ENCODE assay signal across 8 cellular contexts in the genomic region with DNA sequence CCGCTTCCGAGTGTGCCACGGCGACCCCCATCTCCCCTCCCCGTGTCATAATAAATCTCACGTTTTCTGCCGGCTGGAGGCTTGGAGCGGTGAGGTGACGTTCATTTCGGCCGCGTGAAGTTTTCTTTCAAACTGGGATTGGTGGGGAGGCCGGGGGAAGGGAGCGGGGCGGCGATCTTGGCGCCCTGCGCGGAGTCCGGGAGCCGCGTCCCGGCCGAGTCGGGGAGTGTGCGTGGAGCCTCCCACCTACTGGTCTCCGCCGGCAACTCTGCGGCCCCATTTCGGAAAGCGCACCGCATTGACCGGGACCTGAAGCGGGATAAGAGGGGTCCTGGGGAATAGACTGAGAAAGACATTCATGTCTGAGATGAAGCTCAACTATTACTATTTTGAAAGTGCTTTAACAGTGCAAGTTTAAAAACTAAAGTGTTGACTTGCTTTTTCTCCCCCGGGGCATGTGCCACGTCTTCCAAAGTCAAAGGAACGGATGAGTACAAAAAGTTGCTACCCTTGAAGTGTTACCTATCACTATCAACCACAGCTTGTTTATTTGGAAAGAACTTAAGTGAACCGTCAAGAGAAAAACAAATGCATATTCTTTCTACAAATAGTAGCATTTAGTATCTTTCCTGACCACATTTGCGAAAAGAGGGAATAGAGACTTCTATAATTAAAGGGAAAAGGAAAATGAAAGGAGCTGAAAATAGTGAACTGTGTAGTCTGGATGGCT. TPM values are rescaled to one million over a fixed set of nuclear protein-coding genes. Genes with fewer than 3 reads are reported as not detected.
A peak's percentile ranks its signal among the peaks of the same experiment; 100 is the strongest.
DNase-seq lines count a peak whose midpoint lies in the region; ATAC-seq and TF ChIP-seq lines count a peak whose summit lies in the region.

No MANE protein-coding gene starts in this region.

- peaks cover 25% of the 10 kb centered on the region for H3K4me1 ChIP-seq in RWPE2 (ENCODE audit: insufficient read depth, poor library complexity, severe bottlenecking)
- H3K4me1 ChIP-seq in skeletal muscle tissue (ENCODE audit: control insufficient read depth in 3 of 3, insufficient read depth in 3 of 3, low read length in 3 of 3) = peaks cover 2 to 11% (median 10%) of the 10 kb centered on the region in 3 donors

- H3K27ac ChIP-seq in RWPE2 (ENCODE audit: poor library complexity, severe bottlenecking) = peak overlapping the region; percentile 84
- H3K27ac ChIP-seq in skeletal muscle tissue (ENCODE audit: low read depth, low read length) = peak overlapping the region; percentile 92

- peak overlapping the region; percentile 79 to 88 (median 84) for H3K9ac ChIP-seq in skeletal muscle tissue (ENCODE audit: low read depth in 1 of 3, low read length in 3 of 3)

- ATAC-seq in GM19372 (IDR thresholded peaks at IDR 0.05; ENCODE audit: low read depth, unreplicated experiment) = peak; percentile 9
- peak; percentile 21 for ATAC-seq in HG03460 (IDR thresholded peaks at IDR 0.05; ENCODE audit: unreplicated experiment)
- ATAC-seq in RWPE2 (ENCODE audit: low read depth) = peak; percentile 74

- H3K4me3 ChIP-seq in RWPE2 (ENCODE audit: severe bottlenecking) (peak overlapping the region; percentile 84), cardiac fibroblast (replicated peaks in 1 of 2; ENCODE audit: low read depth in 2 of 2, low read length in 2 of 2) (peak overlapping the region; percentile 70 to 77), skeletal muscle tissue (ENCODE audit: low read length in 3 of 3) (peak overlapping the region; percentile 77 to 91 (median 87))

- peak; percentile 31 for DNase-seq in DMS53 treated with DMSO at 0.1 percent for 48 hours (lab: John Stamatoyannopoulos, UW; ENCODE audit: unreplicated experiment)
- DNase-seq in RWPE2 (ENCODE audit: low spot score) = peak; percentile 73
- peak; percentile 83 to 87 for DNase-seq in cardiac fibroblast (ENCODE audit: low read depth in 2 of 2)
- DNase-seq in inferior parietal cortex (ENCODE audit: extremely low spot score) = peak; percentile 63
- DNase-seq in COLO829 (ENCODE audit: low spot score) = no peak

- H3K36me3 ChIP-seq in RWPE2 (ENCODE audit: low read depth) (peaks cover 11% of the 10 kb centered on the region), skeletal muscle tissue (ENCODE audit: control insufficient read depth in 3 of 3, insufficient read depth in 3 of 3, low read length in 3 of 3) (peaks cover 2 to 4% (median 3%) of the 10 kb centered on the region in 3 donors)

- H3K27me3 ChIP-seq in RWPE2 (ENCODE audit: insufficient read depth, poor library complexity, severe bottlenecking) = no peaks in the 10 kb centered on the region
- H3K27me3 ChIP-seq in skeletal muscle tissue (ENCODE audit: control insufficient read depth in 3 of 3, insufficient read depth in 3 of 3, low read length in 3 of 3) = no peaks in the 10 kb centered on the region

- no peaks in the 10 kb centered on the region for H3K9me3 ChIP-seq in RWPE2 (ENCODE audit: severe bottlenecking)
- no peaks in the 10 kb centered on the region for H3K9me3 ChIP-seq in skeletal muscle tissue (ENCODE audit: control insufficient read depth in 3 of 3, low read length in 3 of 3)

- TF ChIP-seq CTCF in RWPE2 (IDR thresholded peaks at IDR 0.05; ENCODE audit: poor library complexity, severe bottlenecking) = peak; percentile 56
- peak; percentile 40 for TF ChIP-seq CTCF in cardiac fibroblast (IDR thresholded peaks at IDR 0.05; ENCODE audit: low read depth, low read length)

RNA-seq across cellular contexts. Expression of gene IKZF2, which starts 0.8 kb away (rescaled TPM):
- 4.2 TPM for total RNA-seq in skeletal muscle tissue

Comparison
In these comparisons a context has a peak if more than half of its experiments do, and no peak if none do; other contexts are left out.
1. ATAC-seq: peak in every context shown above with its lines; median percentile 74 in RWPE2; 21 in HG03460; 9 in GM19372.